Comparison of ENCODE assay signal across 20 cellular contexts in the genomic region with DNA sequence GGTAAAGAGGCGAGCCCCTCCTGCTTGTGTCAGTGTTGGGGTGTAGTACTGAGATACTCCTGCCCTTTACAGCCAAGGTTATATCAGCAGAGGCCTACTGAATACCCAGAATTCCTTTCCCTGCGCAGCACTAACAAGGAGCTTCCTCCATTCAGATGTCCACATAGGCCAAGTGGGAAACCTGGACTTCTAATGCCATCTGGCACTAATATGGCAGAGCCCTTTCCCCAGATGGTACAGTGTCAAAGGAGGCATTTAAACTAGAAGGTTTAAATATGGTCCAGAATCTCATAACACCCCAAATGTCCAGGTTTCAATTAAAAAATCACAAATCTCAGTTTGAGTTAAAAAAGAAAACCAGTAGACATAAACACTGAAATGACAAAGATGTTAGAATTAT.
"Had no signal": no experiment of that assay in that cellular context is flagged by ENCODE, and none has a peak within 500 bp of the region (broad histone marks: within the 10 kb centered on the region; RNA-seq: fewer than 3 reads in every experiment).

No MANE protein-coding gene starts in this region.

- ATAC-seq: left cardiac atrium, natural killer cell had no signal

- H3K4me1 ChIP-seq: esophagus squamous epithelium, heart right ventricle, prostate gland, right atrium auricular region had no signal

- H3K27me3 ChIP-seq: esophagus squamous epithelium, heart right ventricle, right atrium auricular region, transverse colon had no signal

- DNase-seq: activated CD4-positive, alpha-beta memory T cell treated with anti-CD3 and anti-CD28 coated beads for 36 hours; activated CD4-positive, alpha-beta T cell treated with anti-CD3 and anti-CD28 coated beads for 48 hours; activated effector memory CD4-positive, alpha-beta T cell treated with anti-CD3 and anti-CD28 coated beads, Interleukin-2, amount 50 U/mL, for 16 hours; activated naive CD4-positive, alpha-beta T cell treated with anti-CD3 and anti-CD28 coated beads, Interleukin-2, amount 10 ng/mL, durations not matched to agents 7 days and 5 days; activated T-cell treated with anti-CD3 and anti-CD28 coated beads, Interleukin-2, amount 50 U/mL, for 48 hours; effector memory CD4-positive, alpha-beta T cell; esophagus squamous epithelium; heart right ventricle; islet precursor cell; left cardiac atrium; mesendoderm; natural killer cell; stimulated activated CD4-positive, alpha-beta T cell treated with anti-CD3 and anti-CD28 coated beads, Interleukin-12 subunit alpha, Interleukin-12 subunit beta, amount 100 ng/mL, for 4 hours; stimulated activated CD4-positive, alpha-beta T cell treated with anti-CD3 and anti-CD28 coated beads, Interleukin-4, amount 100 ng/mL, for 4 hours; substantia nigra; transverse colon had no signal

- H3K36me3 ChIP-seq: prostate gland had no signal

- H3K9me3 ChIP-seq: esophagus squamous epithelium, heart right ventricle, prostate gland, right atrium auricular region, transverse colon had no signal

- H3K27ac Mint-ChIP-seq: activated CD4-positive, alpha-beta memory T cell treated with anti-CD3 and anti-CD28 coated beads for 36 hours; activated naive CD4-positive, alpha-beta T cell treated with anti-CD3 and anti-CD28 coated beads, Interleukin-2, amount 10 ng/mL, durations not matched to agents 7 days and 5 days; natural killer cell; stimulated activated naive CD8-positive, alpha-beta T cell treated with anti-CD3 and anti-CD28 coated beads, Interleukin-15, Interleukin-2, amounts not matched to agents 100 ng/mL and 50 ng/mL, for 24 hours had no signal

- H3K4me1 Mint-ChIP-seq: activated naive CD4-positive, alpha-beta T cell treated with anti-CD3 and anti-CD28 coated beads, Interleukin-2, amount 10 ng/mL, durations not matched to agents 7 days and 5 days; brain; natural killer cell had no signal

- H3K27ac ChIP-seq: esophagus squamous epithelium, heart right ventricle, prostate gland, right atrium auricular region had no signal

- H3K27me3 Mint-ChIP-seq: activated CD4-positive, alpha-beta memory T cell treated with anti-CD3 and anti-CD28 coated beads for 36 hours; activated naive CD4-positive, alpha-beta T cell treated with anti-CD3 and anti-CD28 coated beads, Interleukin-2, amount 10 ng/mL, durations not matched to agents 7 days and 5 days; brain; stimulated activated naive CD8-positive, alpha-beta T cell treated with anti-CD3 and anti-CD28 coated beads, Interleukin-15, Interleukin-2, amounts not matched to agents 100 ng/mL and 50 ng/mL, for 24 hours had no signal

- H3K9me3 Mint-ChIP-seq: activated CD4-positive, alpha-beta memory T cell treated with anti-CD3 and anti-CD28 coated beads for 36 hours; activated naive CD4-positive, alpha-beta T cell treated with anti-CD3 and anti-CD28 coated beads, Interleukin-2, amount 10 ng/mL, durations not matched to agents 7 days and 5 days; brain; natural killer cell; stimulated activated naive CD8-positive, alpha-beta T cell treated with anti-CD3 and anti-CD28 coated beads, Interleukin-15, Interleukin-2, amounts not matched to agents 100 ng/mL and 50 ng/mL, for 24 hours had no signal

- H3K4me3 Mint-ChIP-seq: activated CD4-positive, alpha-beta memory T cell treated with anti-CD3 and anti-CD28 coated beads for 36 hours; activated naive CD4-positive, alpha-beta T cell treated with anti-CD3 and anti-CD28 coated beads, Interleukin-2, amount 10 ng/mL, durations not matched to agents 7 days and 5 days; brain; natural killer cell; stimulated activated naive CD8-positive, alpha-beta T cell treated with anti-CD3 and anti-CD28 coated beads, Interleukin-15, Interleukin-2, amounts not matched to agents 100 ng/mL and 50 ng/mL, for 24 hours had no signal

- H3K4me3 ChIP-seq: esophagus squamous epithelium, heart right ventricle, prostate gland, right atrium auricular region, transverse colon had no signal
